In genomic region chr5:66923457-66923856, GRCh38 we compare ENCODE assay signal across 25 cellular contexts.
A peak's percentile ranks its signal among the peaks of the same experiment; 100 is the strongest.
DNase-seq lines count a peak whose midpoint lies in the region; ATAC-seq, FAIRE-seq and TF ChIP-seq lines count a peak whose summit lies in the region.
"Had no signal": no experiment of that assay in that cellular context is flagged by ENCODE, and none has a peak within 500 bp of the region (broad histone marks: within the 10 kb centered on the region; RNA-seq: fewer than 3 reads in every experiment).

No MANE protein-coding gene starts in this region.

- CTCF ChIA-PET in activated CD8-positive, alpha-beta T cell treated with anti-CD3 and anti-CD28 coated beads for 36 hours (lab: Charles Lee): no interaction called here

- peak; percentile 98 for ATAC-seq in stimulated activated naive CD8-positive, alpha-beta T cell treated with anti-CD3 and anti-CD28 coated beads, Interleukin-15, amount 100 ng/mL, for 72 hours
- ATAC-seq in stimulated activated naive CD8-positive, alpha-beta T cell treated with anti-CD3 and anti-CD28 coated beads, Interleukin-15, Interleukin-2, amounts not matched to agents 100 U/mL and 50 U/mL, for 24 hours: no peak
- ATAC-seq in activated CD8-positive, alpha-beta T cell treated with anti-CD3 and anti-CD28 coated beads for 36 hours: peak; percentile 30
- ATAC-seq: A549, K562 had no signal

- no peak overlapping the region for H3K4me3 ChIP-seq in kidney (ENCODE audit: low read length in 2 of 2)
- H3K4me3 ChIP-seq: A549; BLaER1 treated with 17β-estradiol and CSF1 and Interleukin-3, amounts not matched to agents 10 nM and 100 nM; GM23248; K562; Peyer's patch; SK-N-MC had no signal

- POLR2A ChIA-PET in activated CD8-positive, alpha-beta T cell treated with anti-CD3 and anti-CD28 coated beads for 36 hours (lab: Charles Lee): interaction anchor here (0.7 to 1.0 kb wide), 2 partner anchors 15 to 60 kb away, joined by 3 read pairs; no protein-coding TSS in a partner anchor

- no peak for TF ChIP-seq CTCF in activated CD8-positive, alpha-beta T cell treated with anti-CD3 and anti-CD28 coated beads for 36 hours (IDR thresholded peaks at IDR 0.05)
- TF ChIP-seq CTCF in nephron progenitor cell (IDR thresholded peaks at IDR 0.05): no peak
- TF ChIP-seq CTCF in kidney (IDR thresholded peaks at IDR 0.05; ENCODE audit: borderline replicate concordance, extremely low read depth, insufficient read depth): no peak

- no peak for FAIRE-seq in kidney (lab: Jason Lieb, UNC)
- FAIRE-seq: A549, D721Med, K562 had no signal

- H3K27ac Mint-ChIP-seq in stimulated activated naive CD8-positive, alpha-beta T cell treated with anti-CD3 and anti-CD28 coated beads, Interleukin-15, amount 100 ng/mL, for 72 hours: no peak overlapping the region
- H3K27ac Mint-ChIP-seq in activated CD8-positive, alpha-beta T cell treated with anti-CD3 and anti-CD28 coated beads for 36 hours: no peak overlapping the region
- peak overlapping the region; percentile 96 for H3K27ac Mint-ChIP-seq in nephron progenitor cell
- H3K27ac Mint-ChIP-seq: CD4-positive, alpha-beta T cell had no signal

- no peak overlapping the region for H3K9ac ChIP-seq in kidney (ENCODE audit: low read length in 2 of 2)
- H3K9ac ChIP-seq: BLaER1 treated with 17β-estradiol and CSF1 and Interleukin-3, amounts not matched to agents 10 nM and 100 nM; GM23248 had no signal

- peak in 1 of 2 donors; percentile 16 for DNase-seq in stimulated activated naive CD8-positive, alpha-beta T cell treated with anti-CD3 and anti-CD28 coated beads, Interleukin-15, amount 100 ng/mL, for 72 hours
- no peak for DNase-seq in stimulated activated naive CD8-positive, alpha-beta T cell treated with anti-CD3 and anti-CD28 coated beads, Interleukin-15, Interleukin-2, amounts not matched to agents 100 U/mL and 50 U/mL, for 24 hours
- DNase-seq in activated CD8-positive, alpha-beta T cell treated with anti-CD3 and anti-CD28 coated beads for 36 hours: no peak
- DNase-seq in nephron progenitor cell (no peak), KG1 (lab: John Stamatoyannopoulos, UW) (no peak), kidney (no peak), NOMO-1 (lab: John Stamatoyannopoulos, UW; ENCODE audit: unreplicated experiment in 2 of 2) (no peak)
- DNase-seq: AML-193; CD4-positive, alpha-beta T cell; GM23248; H7; NCI-H1092; NCI-H1417 treated with DMSO at 0.1 percent for 48 hours; NCI-H1694 treated with DMSO at 0.1 percent for 48 hours; NCI-H2081; NCI-H2227 treated with DMSO at 0.1 percent for 48 hours; NCI-H526 treated with DMSO at 0.1 percent for 48 hours; OCI-M1; Peyer's patch; SIG-M5 had no signal

- intact Hi-C loops in activated CD8-positive, alpha-beta T cell treated with anti-CD3 and anti-CD28 coated beads for 36 hours (cut with micrococcal nuclease): no loop called here
- intact Hi-C loops in kidney (cut with DNase I): no loop called here

- H3K27ac ChIP-seq in kidney (ENCODE audit: low read depth in 2 of 2, low read length in 2 of 2): no peak overlapping the region
- H3K27ac ChIP-seq: A549; BLaER1 treated with 17β-estradiol and CSF1 and Interleukin-3, amounts not matched to agents 10 nM and 100 nM; GM23248; Peyer's patch; SK-N-MC had no signal

- H3K36me3 ChIP-seq in kidney (ENCODE audit: control insufficient read depth in 1 of 2, insufficient read depth in 2 of 2, low read length in 2 of 2): no peaks in the 10 kb centered on the region
- H3K36me3 ChIP-seq: BLaER1 treated with 17β-estradiol and CSF1 and Interleukin-3, amounts not matched to agents 10 nM and 100 nM; Peyer's patch had no signal

- peaks cover 10% of the 10 kb centered on the region for H3K4me1 Mint-ChIP-seq in stimulated activated naive CD8-positive, alpha-beta T cell treated with anti-CD3 and anti-CD28 coated beads, Interleukin-15, amount 100 ng/mL, for 72 hours
- H3K4me1 Mint-ChIP-seq in activated CD8-positive, alpha-beta T cell treated with anti-CD3 and anti-CD28 coated beads for 36 hours (ENCODE audit: low read depth): no peaks in the 10 kb centered on the region
- H3K4me1 Mint-ChIP-seq in nephron progenitor cell: peaks cover 28% of the 10 kb centered on the region

- H3K4me3 Mint-ChIP-seq in stimulated activated naive CD8-positive, alpha-beta T cell treated with anti-CD3 and anti-CD28 coated beads, Interleukin-15, amount 100 ng/mL, for 72 hours: no peak overlapping the region
- H3K4me3 Mint-ChIP-seq in activated CD8-positive, alpha-beta T cell treated with anti-CD3 and anti-CD28 coated beads for 36 hours: no peak overlapping the region
- peak overlapping the region; percentile 28 for H3K4me3 Mint-ChIP-seq in nephron progenitor cell
- H3K4me3 Mint-ChIP-seq: CD4-positive, alpha-beta T cell had no signal

- H3K9me3 ChIP-seq in kidney (ENCODE audit: control insufficient read depth in 1 of 2, low read length in 2 of 2): no peaks in the 10 kb centered on the region
- H3K9me3 ChIP-seq: A549; BLaER1 treated with 17β-estradiol and CSF1 and Interleukin-3, amounts not matched to agents 10 nM and 100 nM; Peyer's patch had no signal

- no peaks in the 10 kb centered on the region for H3K36me3 Mint-ChIP-seq in activated CD8-positive, alpha-beta T cell treated with anti-CD3 and anti-CD28 coated beads for 36 hours (ENCODE audit: low read depth)
- no peaks in the 10 kb centered on the region for H3K36me3 Mint-ChIP-seq in nephron progenitor cell (ENCODE audit: low read depth)

- no peaks in the 10 kb centered on the region for H3K9me3 Mint-ChIP-seq in stimulated activated naive CD8-positive, alpha-beta T cell treated with anti-CD3 and anti-CD28 coated beads, Interleukin-15, amount 100 ng/mL, for 72 hours
- no peaks in the 10 kb centered on the region for H3K9me3 Mint-ChIP-seq in activated CD8-positive, alpha-beta T cell treated with anti-CD3 and anti-CD28 coated beads for 36 hours
- peaks cover 4% of the 10 kb centered on the region for H3K9me3 Mint-ChIP-seq in nephron progenitor cell
- H3K9me3 Mint-ChIP-seq: CD4-positive, alpha-beta T cell had no signal

- no peaks in the 10 kb centered on the region for H3K27me3 Mint-ChIP-seq in stimulated activated naive CD8-positive, alpha-beta T cell treated with anti-CD3 and anti-CD28 coated beads, Interleukin-15, amount 100 ng/mL, for 72 hours
- peaks cover 5% of the 10 kb centered on the region for H3K27me3 Mint-ChIP-seq in activated CD8-positive, alpha-beta T cell treated with anti-CD3 and anti-CD28 coated beads for 36 hours
- H3K27me3 Mint-ChIP-seq in nephron progenitor cell (ENCODE audit: low read depth, poor library complexity): no peaks in the 10 kb centered on the region

- H3K4me1 ChIP-seq in kidney (ENCODE audit: control insufficient read depth in 1 of 2, insufficient read depth in 1 of 2, low read depth in 1 of 2, low read length in 2 of 2): no peaks in the 10 kb centered on the region
- H3K4me1 ChIP-seq: A549; BLaER1 treated with 17β-estradiol and CSF1 and Interleukin-3, amounts not matched to agents 10 nM and 100 nM; Peyer's patch had no signal
